ENCODE assay signal across 16 cellular contexts in the genomic region with DNA sequence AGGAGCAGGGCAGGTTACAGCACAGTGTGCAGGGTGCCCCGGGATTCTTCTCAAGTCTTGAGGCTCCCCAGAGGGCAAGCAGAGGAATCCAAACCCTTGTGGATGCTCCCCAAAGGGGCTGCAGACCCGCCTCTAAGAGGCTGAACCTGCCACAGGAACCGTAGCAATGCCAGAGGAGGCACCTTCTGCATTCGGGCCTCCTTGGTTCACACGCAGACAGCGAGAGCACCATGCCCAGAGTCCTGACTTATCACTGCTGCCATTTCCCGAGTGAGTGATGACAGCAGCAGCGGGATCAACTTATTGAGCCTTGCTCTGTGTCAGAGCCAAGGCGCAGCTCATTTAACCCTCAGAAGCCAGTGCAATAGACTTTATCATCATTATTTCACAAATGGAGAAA.
A peak's percentile ranks its signal among the peaks of the same experiment; 100 is the strongest.
DNase-seq lines count a peak whose midpoint lies in the region; ATAC-seq and TF ChIP-seq lines count a peak whose summit lies in the region.
"Had no signal": no experiment of that assay in that cellular context is flagged by ENCODE, and none has a peak within 500 bp of the region (broad histone marks: within the 10 kb centered on the region; RNA-seq: fewer than 3 reads in every experiment).

No MANE protein-coding gene starts in this region.

- no peak for TF ChIP-seq CTCF in breast epithelium (IDR thresholded peaks at IDR 0.05)
- TF ChIP-seq CTCF in right atrium auricular region (IDR thresholded peaks at IDR 0.05): no peak
- no peak for TF ChIP-seq CTCF in smooth muscle cell (IDR thresholded peaks at IDR 0.05; ENCODE audit: borderline replicate concordance, insufficient read depth, poor library complexity, severe bottlenecking)

- H2AFZ ChIP-seq in GM23248: no peak overlapping the region
- H2AFZ ChIP-seq in smooth muscle cell (ENCODE audit: low read depth): no peak overlapping the region
- H2AFZ ChIP-seq: PC-9 had no signal

- H3K27ac ChIP-seq in GM23248 (peak overlapping the region; percentile 79), breast epithelium (peak overlapping the region; percentile 4 to 55), right atrium auricular region (peak overlapping the region; percentile 44 to 46), smooth muscle cell (ENCODE audit: low read depth) (peak overlapping the region; percentile 55)
- H3K27ac ChIP-seq: A549, C4-2B, PC-9 had no signal

- H3K4me1 ChIP-seq in GM23248 (ENCODE audit: insufficient read depth) (peaks cover 42% of the 10 kb centered on the region), breast epithelium (peaks cover 0 to 6% of the 10 kb centered on the region in 2 donors), right atrium auricular region (peaks cover 0 to 59% of the 10 kb centered on the region in 2 donors), smooth muscle cell (ENCODE audit: low read depth) (peaks cover 14% of the 10 kb centered on the region)
- H3K4me1 ChIP-seq: A549 had no signal

- H3K9me2 ChIP-seq in GM23248 (ENCODE audit: insufficient read depth): no peaks in the 10 kb centered on the region

- H3K9ac ChIP-seq in GM23248 (peak overlapping the region; percentile 69), smooth muscle cell (ENCODE audit: low read depth) (no peak overlapping the region)

- H3K79me2 ChIP-seq in GM23248 (ENCODE audit: insufficient read depth) (peaks cover 35% of the 10 kb centered on the region; the same call in 1 of the 2 replicates), smooth muscle cell (ENCODE audit: low read depth) (peaks cover 12% of the 10 kb centered on the region)

- H3F3A ChIP-seq in GM23248 (ENCODE audit: insufficient read depth): peaks cover 30% of the 10 kb centered on the region
- H3F3A ChIP-seq in smooth muscle cell (ENCODE audit: low read depth): peaks cover 7% of the 10 kb centered on the region

- no peaks in the 10 kb centered on the region for H4K20me1 ChIP-seq in GM23248 (ENCODE audit: insufficient read depth)
- no peaks in the 10 kb centered on the region for H4K20me1 ChIP-seq in smooth muscle cell (ENCODE audit: low read depth)

- DNase-seq in GM23248: no peak
- DNase-seq in breast epithelium (ENCODE audit: low spot score in 2 of 2): no peak
- no peak for DNase-seq in right atrium auricular region (ENCODE audit: low spot score)
- DNase-seq in smooth muscle cell (lab: John Stamatoyannopoulos, UW; ENCODE audit: unreplicated experiment): no peak
- DNase-seq in cortex of kidney (lab: John Stamatoyannopoulos, UW): no peak
- no peak for DNase-seq in superior temporal gyrus (ENCODE audit: extremely low spot score)
- DNase-seq in activated CD4-positive, CD25-positive, alpha-beta regulatory T cell (lab: John Stamatoyannopoulos, UW): no peak
- DNase-seq: NCI-H1092, NCI-H146, NCI-H2227 treated with DMSO at 0.1 percent for 48 hours, NCI-H524, PC-9 had no signal

- 0 out of 2 replicates have a peak overlapping the region, but pooled peaks have one; percentile 53 for H3K4me3 ChIP-seq in GM23248
- no peak overlapping the region for H3K4me3 ChIP-seq in breast epithelium
- no peak overlapping the region for H3K4me3 ChIP-seq in right atrium auricular region
- no peak overlapping the region for H3K4me3 ChIP-seq in smooth muscle cell
- H3K4me3 ChIP-seq: A549, MG63, PC-9 had no signal

- intact Hi-C loops in breast epithelium (cut with DNase I; ENCODE audit: low total_unique reads): no loop called here

- ATAC-seq in HG03469 (IDR thresholded peaks at IDR 0.05; ENCODE audit: unreplicated experiment): no peak
- ATAC-seq: A549 had no signal

- no peaks in the 10 kb centered on the region for H3K9me3 ChIP-seq in GM23248 (ENCODE audit: low read depth)
- H3K9me3 ChIP-seq in breast epithelium: no peaks in the 10 kb centered on the region
- no peaks in the 10 kb centered on the region for H3K9me3 ChIP-seq in right atrium auricular region
- no peaks in the 10 kb centered on the region for H3K9me3 ChIP-seq in smooth muscle cell (replicated peaks; ENCODE audit: low read depth)
- H3K9me3 ChIP-seq: A549, MG63 had no signal

- H3K36me3 ChIP-seq in GM23248 (ENCODE audit: low read depth): no peaks in the 10 kb centered on the region; the same call in 1 of the 2 replicates
- H3K36me3 ChIP-seq in breast epithelium: no peaks in the 10 kb centered on the region
- H3K36me3 ChIP-seq in right atrium auricular region: no peaks in the 10 kb centered on the region
- H3K36me3 ChIP-seq in smooth muscle cell (ENCODE audit: low read depth): no peaks in the 10 kb centered on the region
- H3K36me3 ChIP-seq: MG63 had no signal

- peak overlapping the region; percentile 80 for H3K4me2 ChIP-seq in GM23248 (ENCODE audit: unreplicated experiment)
- H3K4me2 ChIP-seq in smooth muscle cell: peak overlapping the region; percentile 64
- H3K4me2 ChIP-seq: A549, PC-9 had no signal

- in situ Hi-C loops in GM23248 (cut with MboI): loop anchor here (10.0 to 25.0 kb wide), 2 partner anchors 62 to 195 kb away; no protein-coding TSS in a partner anchor

- no peaks in the 10 kb centered on the region for H3K27me3 ChIP-seq in GM23248 (replicated peaks; ENCODE audit: insufficient read depth)
- no peaks in the 10 kb centered on the region for H3K27me3 ChIP-seq in breast epithelium
- no peaks in the 10 kb centered on the region for H3K27me3 ChIP-seq in right atrium auricular region
- H3K27me3 ChIP-seq in smooth muscle cell (ENCODE audit: low read depth): no peaks in the 10 kb centered on the region
- H3K27me3 ChIP-seq: MG63 had no signal

- 33 to 35% methylated on average over 9 of the region's 9 CpGs for WGBS in GM23248 (ENCODE audit: low coverage in 1 of 2, low lambda C conversion rate in 2 of 2, missing lambda C conversion rate in 2 of 2), 2 experiments
- 44% methylated on average over 9 of the region's 9 CpGs for WGBS in smooth muscle cell (ENCODE audit: low lambda C conversion rate)

- TF ChIP-seq POLR2A in breast epithelium (IDR thresholded peaks at IDR 0.05): no peak
